ENCODE assay signal across 1 cellular context in the genomic region with DNA sequence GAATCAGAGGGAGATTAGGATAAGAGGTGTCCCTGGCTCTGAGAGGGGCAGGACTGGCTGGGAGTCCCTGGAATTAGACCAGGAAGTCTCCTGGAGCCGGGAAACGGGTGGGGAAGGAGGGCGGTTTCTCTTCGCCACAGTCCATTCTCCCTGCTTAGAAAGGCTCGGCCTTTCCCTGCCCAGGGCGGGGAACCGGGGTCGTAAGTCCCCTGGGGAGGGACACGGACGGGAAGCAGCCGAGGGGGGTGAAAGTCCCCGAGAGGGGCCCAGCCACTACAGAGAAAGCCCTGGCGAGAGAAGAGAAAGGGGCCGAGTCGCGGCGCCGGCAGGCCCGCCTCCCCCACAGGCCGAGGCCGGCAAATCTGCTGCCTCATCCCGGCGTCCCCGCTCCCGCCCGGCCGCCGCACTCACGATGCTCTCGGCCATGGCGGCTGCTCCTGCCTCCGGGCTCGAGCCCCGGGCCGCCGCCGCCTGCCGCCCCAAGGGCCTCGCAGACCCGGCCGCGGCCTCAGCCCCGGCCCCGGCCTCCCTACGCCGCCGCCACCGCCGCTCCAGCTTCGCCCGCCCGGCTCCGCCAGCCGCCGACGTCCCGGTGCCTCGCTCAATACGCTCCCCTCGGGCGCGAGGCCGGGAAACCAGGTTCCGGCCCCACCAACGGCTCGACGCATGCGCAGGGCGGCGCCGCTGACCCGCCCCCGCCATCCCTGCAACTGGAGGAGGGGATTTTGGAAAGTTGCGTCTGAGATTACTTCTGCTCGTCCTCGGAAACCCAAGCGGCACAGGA.
TF ChIP-seq lines count a peak whose summit lies in the region.

A gene (minus strand): TSS at position 608 of the 784 bp plus-strand sequence. CDS start 182 bp downstream, at position 426.
A gene (plus strand): TSS at position 692 of the 784 bp plus-strand sequence. CDS start 5,217 bp downstream, outside the sequence.

TF ChIP-seq in K562, 482 proteins besides CTCF, POLR2A, EP300 and RAD21 (continued from another document and continues in another):
- TF ChIP-seq, protein P1, sequence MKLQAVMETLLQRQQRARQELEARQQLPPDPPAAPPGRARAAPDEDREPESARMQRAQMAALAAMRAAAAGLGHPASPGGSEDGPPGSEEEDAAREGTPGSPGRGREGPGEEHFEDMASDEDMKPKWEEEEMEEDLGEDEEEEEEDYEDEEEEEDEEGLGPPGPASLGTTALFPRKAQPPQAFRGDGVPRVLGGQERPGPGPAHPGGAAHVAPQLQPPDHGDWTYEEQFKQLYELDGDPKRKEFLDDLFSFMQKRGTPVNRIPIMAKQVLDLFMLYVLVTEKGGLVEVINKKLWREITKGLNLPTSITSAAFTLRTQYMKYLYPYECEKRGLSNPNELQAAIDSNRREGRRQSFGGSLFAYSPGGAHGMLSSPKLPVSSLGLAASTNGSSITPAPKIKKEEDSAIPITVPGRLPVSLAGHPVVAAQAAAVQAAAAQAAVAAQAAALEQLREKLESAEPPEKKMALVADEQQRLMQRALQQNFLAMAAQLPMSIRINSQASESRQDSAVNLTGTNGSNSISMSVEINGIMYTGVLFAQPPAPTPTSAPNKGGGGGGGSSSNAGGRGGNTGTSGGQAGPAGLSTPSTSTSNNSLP (IDR thresholded peaks at IDR 0.05; ENCODE audit: borderline replicate concordance, low read depth, low read length): no peak
- TF ChIP-seq BCL6 (CRISPR knock-in tag; IDR thresholded peaks at IDR 0.05) (no peak), HNRNPL (IDR thresholded peaks at IDR 0.05; ENCODE audit: low read depth, low read length) (no peak), FOXJ2 (tag; IDR thresholded peaks at IDR 0.05) (no peak), CBX2 (IDR thresholded peaks at IDR 0.05; ENCODE audit: insufficient read depth, low read length, poor library complexity, severe bottlenecking) (no peak), PRPF4 (IDR thresholded peaks at IDR 0.05; ENCODE audit: insufficient read depth, low read depth, low read length, poor library complexity, severe bottlenecking) (no peak), NFE2L1 (tag; IDR thresholded peaks at IDR 0.05; ENCODE audit: borderline replicate concordance, low read depth) (no peak), RFX1 (IDR thresholded peaks at IDR 0.05) (no peak), MCM5 (IDR thresholded peaks at IDR 0.05; ENCODE audit: low read depth) (no peak), ZNF830 (CRISPR knock-in tag; IDR thresholded peaks at IDR 0.05) (no peak), ZNF311 (CRISPR knock-in tag; IDR thresholded peaks at IDR 0.05) (no peak), RAD51 (IDR thresholded peaks at IDR 0.05; ENCODE audit: borderline replicate concordance, low read depth) (no peak), CBX3 (IDR thresholded peaks at IDR 0.05; ENCODE audit: borderline replicate concordance in 1 of 2, low read length in 2 of 2) (0 out of 3 replicates have a peak, but pooled peaks of 1 of the 2 experiments have one; percentile 37), MTA1 (IDR thresholded peaks at IDR 0.05; ENCODE audit: borderline replicate concordance) (no peak), HDAC3 (IDR thresholded peaks at IDR 0.05; ENCODE audit: borderline replicate concordance, partially characterized antibody) (no peak), ILK (tag; IDR thresholded peaks at IDR 0.05; ENCODE audit: borderline replicate concordance, low read depth) (no peak), SMARCE1 (IDR thresholded peaks at IDR 0.05) (peak; percentile 24; the same call in 1 of the 2 replicates), NR3C1 (CRISPR knock-in tag; IDR thresholded peaks at IDR 0.05) (no peak), SMARCB1 (IDR thresholded peaks at IDR 0.05; ENCODE audit: insufficient read length, low read depth) (no peak), ZNF76 (CRISPR knock-in tag; IDR thresholded peaks at IDR 0.05; ENCODE audit: borderline replicate concordance) (peak; percentile 38; the same call in 1 of the 2 replicates), TAF1 (IDR thresholded peaks at IDR 0.05; ENCODE audit: control insufficient read depth, extremely low read depth, insufficient read depth, low read length, severe bottlenecking) (peak; percentile 98), ZNF785 (CRISPR knock-in tag; IDR thresholded peaks at IDR 0.05) (no peak), SRSF7 (optimal IDR thresholded peaks at IDR 0.05; ENCODE audit: low read depth, low read length) (no peak), ZNF184 (CRISPR knock-in tag; IDR thresholded peaks at IDR 0.05) (no peak), DMBX1 (CRISPR knock-in tag; IDR thresholded peaks at IDR 0.05; ENCODE audit: borderline replicate concordance) (0 out of 2 replicates have a peak, but pooled peaks have one; percentile 23), ZNF133 (CRISPR knock-in tag; IDR thresholded peaks at IDR 0.05) (no peak), STAG1 (CRISPR knock-in tag; IDR thresholded peaks at IDR 0.05; ENCODE audit: borderline replicate concordance) (no peak; the same call in 1 of the 2 replicates), SREBF1 (IDR thresholded peaks at IDR 0.05; ENCODE audit: borderline replicate concordance, low read depth, low read length) (no peak), GATAD2B (IDR thresholded peaks at IDR 0.05; ENCODE audit: borderline replicate concordance) (peak; percentile 97; the same call in 1 of the 2 replicates), ZNF239 (CRISPR knock-in tag; IDR thresholded peaks at IDR 0.05) (no peak), ZNF253 (CRISPR knock-in tag; conservative IDR thresholded peaks at IDR 0.05) (no peak), FUS (optimal IDR thresholded peaks at IDR 0.05; ENCODE audit: low read depth, low read length) (no peak)
- TF ChIP-seq, protein P2, sequence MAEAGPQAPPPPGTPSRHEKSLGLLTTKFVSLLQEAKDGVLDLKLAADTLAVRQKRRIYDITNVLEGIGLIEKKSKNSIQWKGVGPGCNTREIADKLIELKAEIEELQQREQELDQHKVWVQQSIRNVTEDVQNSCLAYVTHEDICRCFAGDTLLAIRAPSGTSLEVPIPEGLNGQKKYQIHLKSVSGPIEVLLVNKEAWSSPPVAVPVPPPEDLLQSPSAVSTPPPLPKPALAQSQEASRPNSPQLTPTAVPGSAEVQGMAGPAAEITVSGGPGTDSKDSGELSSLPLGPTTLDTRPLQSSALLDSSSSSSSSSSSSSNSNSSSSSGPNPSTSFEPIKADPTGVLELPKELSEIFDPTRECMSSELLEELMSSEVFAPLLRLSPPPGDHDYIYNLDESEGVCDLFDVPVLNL (CRISPR knock-in tag; IDR thresholded peaks at IDR 0.05; ENCODE audit: low read depth): no peak
- TF ChIP-seq, protein P3, sequence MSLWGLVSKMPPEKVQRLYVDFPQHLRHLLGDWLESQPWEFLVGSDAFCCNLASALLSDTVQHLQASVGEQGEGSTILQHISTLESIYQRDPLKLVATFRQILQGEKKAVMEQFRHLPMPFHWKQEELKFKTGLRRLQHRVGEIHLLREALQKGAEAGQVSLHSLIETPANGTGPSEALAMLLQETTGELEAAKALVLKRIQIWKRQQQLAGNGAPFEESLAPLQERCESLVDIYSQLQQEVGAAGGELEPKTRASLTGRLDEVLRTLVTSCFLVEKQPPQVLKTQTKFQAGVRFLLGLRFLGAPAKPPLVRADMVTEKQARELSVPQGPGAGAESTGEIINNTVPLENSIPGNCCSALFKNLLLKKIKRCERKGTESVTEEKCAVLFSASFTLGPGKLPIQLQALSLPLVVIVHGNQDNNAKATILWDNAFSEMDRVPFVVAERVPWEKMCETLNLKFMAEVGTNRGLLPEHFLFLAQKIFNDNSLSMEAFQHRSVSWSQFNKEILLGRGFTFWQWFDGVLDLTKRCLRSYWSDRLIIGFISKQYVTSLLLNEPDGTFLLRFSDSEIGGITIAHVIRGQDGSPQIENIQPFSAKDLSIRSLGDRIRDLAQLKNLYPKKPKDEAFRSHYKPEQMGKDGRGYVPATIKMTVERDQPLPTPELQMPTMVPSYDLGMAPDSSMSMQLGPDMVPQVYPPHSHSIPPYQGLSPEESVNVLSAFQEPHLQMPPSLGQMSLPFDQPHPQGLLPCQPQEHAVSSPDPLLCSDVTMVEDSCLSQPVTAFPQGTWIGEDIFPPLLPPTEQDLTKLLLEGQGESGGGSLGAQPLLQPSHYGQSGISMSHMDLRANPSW (CRISPR knock-in tag; IDR thresholded peaks at IDR 0.05): no peak
- TF ChIP-seq, protein P4, sequence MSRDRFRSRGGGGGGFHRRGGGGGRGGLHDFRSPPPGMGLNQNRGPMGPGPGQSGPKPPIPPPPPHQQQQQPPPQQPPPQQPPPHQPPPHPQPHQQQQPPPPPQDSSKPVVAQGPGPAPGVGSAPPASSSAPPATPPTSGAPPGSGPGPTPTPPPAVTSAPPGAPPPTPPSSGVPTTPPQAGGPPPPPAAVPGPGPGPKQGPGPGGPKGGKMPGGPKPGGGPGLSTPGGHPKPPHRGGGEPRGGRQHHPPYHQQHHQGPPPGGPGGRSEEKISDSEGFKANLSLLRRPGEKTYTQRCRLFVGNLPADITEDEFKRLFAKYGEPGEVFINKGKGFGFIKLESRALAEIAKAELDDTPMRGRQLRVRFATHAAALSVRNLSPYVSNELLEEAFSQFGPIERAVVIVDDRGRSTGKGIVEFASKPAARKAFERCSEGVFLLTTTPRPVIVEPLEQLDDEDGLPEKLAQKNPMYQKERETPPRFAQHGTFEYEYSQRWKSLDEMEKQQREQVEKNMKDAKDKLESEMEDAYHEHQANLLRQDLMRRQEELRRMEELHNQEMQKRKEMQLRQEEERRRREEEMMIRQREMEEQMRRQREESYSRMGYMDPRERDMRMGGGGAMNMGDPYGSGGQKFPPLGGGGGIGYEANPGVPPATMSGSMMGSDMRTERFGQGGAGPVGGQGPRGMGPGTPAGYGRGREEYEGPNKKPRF (IDR thresholded peaks at IDR 0.05; ENCODE audit: low read depth, low read length): no peak
- TF ChIP-seq, protein P5, sequence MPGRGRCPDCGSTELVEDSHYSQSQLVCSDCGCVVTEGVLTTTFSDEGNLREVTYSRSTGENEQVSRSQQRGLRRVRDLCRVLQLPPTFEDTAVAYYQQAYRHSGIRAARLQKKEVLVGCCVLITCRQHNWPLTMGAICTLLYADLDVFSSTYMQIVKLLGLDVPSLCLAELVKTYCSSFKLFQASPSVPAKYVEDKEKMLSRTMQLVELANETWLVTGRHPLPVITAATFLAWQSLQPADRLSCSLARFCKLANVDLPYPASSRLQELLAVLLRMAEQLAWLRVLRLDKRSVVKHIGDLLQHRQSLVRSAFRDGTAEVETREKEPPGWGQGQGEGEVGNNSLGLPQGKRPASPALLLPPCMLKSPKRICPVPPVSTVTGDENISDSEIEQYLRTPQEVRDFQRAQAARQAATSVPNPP (IDR thresholded peaks at IDR 0.05; ENCODE audit: borderline replicate concordance, insufficient read depth, insufficient read length): no peak
- TF ChIP-seq, protein P6, sequence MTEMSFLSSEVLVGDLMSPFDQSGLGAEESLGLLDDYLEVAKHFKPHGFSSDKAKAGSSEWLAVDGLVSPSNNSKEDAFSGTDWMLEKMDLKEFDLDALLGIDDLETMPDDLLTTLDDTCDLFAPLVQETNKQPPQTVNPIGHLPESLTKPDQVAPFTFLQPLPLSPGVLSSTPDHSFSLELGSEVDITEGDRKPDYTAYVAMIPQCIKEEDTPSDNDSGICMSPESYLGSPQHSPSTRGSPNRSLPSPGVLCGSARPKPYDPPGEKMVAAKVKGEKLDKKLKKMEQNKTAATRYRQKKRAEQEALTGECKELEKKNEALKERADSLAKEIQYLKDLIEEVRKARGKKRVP (CRISPR knock-in tag; IDR thresholded peaks at IDR 0.05): 0 out of 2 replicates have a peak, but pooled peaks have one; percentile 12
- TF ChIP-seq, protein P7, sequence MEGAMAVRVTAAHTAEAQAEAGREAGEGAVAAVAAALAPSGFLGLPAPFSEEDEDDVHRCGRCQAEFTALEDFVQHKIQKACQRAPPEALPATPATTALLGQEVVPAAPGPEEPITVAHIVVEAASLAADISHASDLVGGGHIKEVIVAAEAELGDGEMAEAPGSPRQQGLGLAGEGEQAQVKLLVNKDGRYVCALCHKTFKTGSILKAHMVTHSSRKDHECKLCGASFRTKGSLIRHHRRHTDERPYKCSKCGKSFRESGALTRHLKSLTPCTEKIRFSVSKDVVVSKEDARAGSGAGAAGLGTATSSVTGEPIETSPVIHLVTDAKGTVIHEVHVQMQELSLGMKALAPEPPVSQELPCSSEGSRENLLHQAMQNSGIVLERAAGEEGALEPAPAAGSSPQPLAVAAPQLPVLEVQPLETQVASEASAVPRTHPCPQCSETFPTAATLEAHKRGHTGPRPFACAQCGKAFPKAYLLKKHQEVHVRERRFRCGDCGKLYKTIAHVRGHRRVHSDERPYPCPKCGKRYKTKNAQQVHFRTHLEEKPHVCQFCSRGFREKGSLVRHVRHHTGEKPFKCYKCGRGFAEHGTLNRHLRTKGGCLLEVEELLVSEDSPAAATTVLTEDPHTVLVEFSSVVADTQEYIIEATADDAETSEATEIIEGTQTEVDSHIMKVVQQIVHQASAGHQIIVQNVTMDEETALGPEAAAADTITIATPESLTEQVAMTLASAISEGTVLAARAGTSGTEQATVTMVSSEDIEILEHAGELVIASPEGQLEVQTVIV (CRISPR knock-in tag; IDR thresholded peaks at IDR 0.05; ENCODE audit: borderline replicate concordance): no peak
- TF ChIP-seq, protein P8, sequence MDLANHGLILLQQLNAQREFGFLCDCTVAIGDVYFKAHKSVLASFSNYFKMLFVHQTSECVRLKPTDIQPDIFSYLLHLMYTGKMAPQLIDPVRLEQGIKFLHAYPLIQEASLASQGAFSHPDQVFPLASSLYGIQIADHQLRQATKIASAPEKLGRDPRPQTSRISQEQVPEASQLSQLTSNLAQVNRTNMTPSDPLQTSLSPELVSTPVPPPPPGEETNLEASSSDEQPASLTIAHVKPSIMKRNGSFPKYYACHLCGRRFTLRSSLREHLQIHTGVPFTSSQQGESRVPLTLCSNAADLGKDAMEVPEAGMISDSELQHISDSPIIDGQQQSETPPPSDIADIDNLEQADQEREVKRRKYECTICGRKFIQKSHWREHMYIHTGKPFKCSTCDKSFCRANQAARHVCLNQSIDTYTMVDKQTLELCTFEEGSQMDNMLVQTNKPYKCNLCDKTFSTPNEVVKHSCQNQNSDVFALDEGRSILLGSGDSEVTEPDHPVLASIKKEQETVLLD (IDR thresholded peaks at IDR 0.05): peak; percentile 92
- TF ChIP-seq, protein P9, sequence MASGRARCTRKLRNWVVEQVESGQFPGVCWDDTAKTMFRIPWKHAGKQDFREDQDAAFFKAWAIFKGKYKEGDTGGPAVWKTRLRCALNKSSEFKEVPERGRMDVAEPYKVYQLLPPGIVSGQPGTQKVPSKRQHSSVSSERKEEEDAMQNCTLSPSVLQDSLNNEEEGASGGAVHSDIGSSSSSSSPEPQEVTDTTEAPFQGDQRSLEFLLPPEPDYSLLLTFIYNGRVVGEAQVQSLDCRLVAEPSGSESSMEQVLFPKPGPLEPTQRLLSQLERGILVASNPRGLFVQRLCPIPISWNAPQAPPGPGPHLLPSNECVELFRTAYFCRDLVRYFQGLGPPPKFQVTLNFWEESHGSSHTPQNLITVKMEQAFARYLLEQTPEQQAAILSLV (tag; IDR thresholded peaks at IDR 0.05): no peak
